In genomic region chr5:151903243-151903653, GRCh38 we compare ENCODE assay signal across 13 cellular contexts. TPM values are rescaled to one million over a fixed set of nuclear protein-coding genes. Genes with fewer than 3 reads are reported as not detected.
DNase-seq lines count a peak whose midpoint lies in the region; ATAC-seq and TF ChIP-seq lines count a peak whose summit lies in the region.
"Had no signal": no experiment of that assay in that cellular context is flagged by ENCODE, and none has a peak within 500 bp of the region (broad histone marks: within the 10 kb centered on the region; RNA-seq: fewer than 3 reads in every experiment).

No MANE protein-coding gene starts in this region.

- no peak for TF ChIP-seq EP300 in SK-N-SH (IDR thresholded peaks at IDR 0.05; ENCODE audit: borderline replicate concordance in 1 of 2, low read depth in 1 of 2, low read length in 1 of 2)

- H3K4me1 ChIP-seq in iPS DF 6.9 (ENCODE audit: control insufficient read depth, insufficient read depth, low read length), result no peaks in the 10 kb centered on the region; the same call in 1 of the 2 replicates
- no peaks in the 10 kb centered on the region for H3K4me1 ChIP-seq in foreskin keratinocyte
- H3K4me1 ChIP-seq in SK-N-SH (ENCODE audit: control insufficient read depth in 1 of 2, insufficient read depth in 2 of 2, low read depth in 1 of 2, low read length in 1 of 2), result peaks cover 0 to 20% of the 10 kb centered on the region in 2 experiments; a peak in 2 of 4 replicates
- H3K4me1 ChIP-seq in Karpas-422 (ENCODE audit: low read length), result no peaks in the 10 kb centered on the region
- no peaks in the 10 kb centered on the region for H3K4me1 ChIP-seq in body of pancreas
- H3K4me1 ChIP-seq: uterus had no signal

- no peaks in the 10 kb centered on the region for H3F3A ChIP-seq in SK-N-SH (replicated peaks; ENCODE audit: insufficient read depth)

- peak; percentile 60 for DNase-seq in iPS DF 6.9 (ENCODE audit: low read depth, low spot score)
- DNase-seq in foreskin keratinocyte, result no peak
- DNase-seq in SK-N-SH, result no peak
- DNase-seq in Karpas-422, result no peak
- DNase-seq in body of pancreas, result no peak
- DNase-seq: NCI-H2171; stimulated activated CD4-positive, alpha-beta T cell treated with anti-CD3 and anti-CD28 coated beads, Interleukin-4, amount 100 ng/mL, for 4 hours; uterus had no signal

- no peak overlapping the region for H2AFZ ChIP-seq in SK-N-SH (ENCODE audit: low read depth)
- H2AFZ ChIP-seq in Karpas-422 (ENCODE audit: low read length), result no peak overlapping the region

- TF ChIP-seq POLR2A in body of pancreas (IDR thresholded peaks at IDR 0.05), result no peak

- ATAC-seq in GM18861 (IDR thresholded peaks at IDR 0.05; ENCODE audit: unreplicated experiment) (peak; percentile 95), GM21619 (IDR thresholded peaks at IDR 0.05; ENCODE audit: unreplicated experiment) (peak; percentile 96), HG03159 (IDR thresholded peaks at IDR 0.05; ENCODE audit: unreplicated experiment) (peak; percentile 92), foreskin keratinocyte (no peak), body of pancreas (no peak)

- H3K9ac ChIP-seq in SK-N-SH, result no peak overlapping the region
- H3K9ac ChIP-seq in Karpas-422 (ENCODE audit: low read length), result no peak overlapping the region

- TF ChIP-seq RAD21 in SK-N-SH (IDR thresholded peaks at IDR 0.05; ENCODE audit: low read length), result no peak

- no peak overlapping the region for H3K4me3 ChIP-seq in iPS DF 6.9 (ENCODE audit: low read length)
- no peak overlapping the region for H3K4me3 ChIP-seq in SK-N-SH (ENCODE audit: low read depth in 2 of 2, low read length in 1 of 2)
- H3K4me3 ChIP-seq in Karpas-422 (ENCODE audit: low read length), result no peak overlapping the region
- no peak overlapping the region for H3K4me3 ChIP-seq in body of pancreas
- H3K4me3 ChIP-seq: uterus had no signal

- H4K20me1 ChIP-seq in SK-N-SH (ENCODE audit: insufficient read depth) (no peaks in the 10 kb centered on the region), Karpas-422 (ENCODE audit: insufficient read depth, low read depth, low read length) (no peaks in the 10 kb centered on the region)

- H3K9me3 ChIP-seq in iPS DF 6.9 (ENCODE audit: control insufficient read depth, insufficient read depth, low read length) (no peaks in the 10 kb centered on the region), SK-N-SH (no peaks in the 10 kb centered on the region), Karpas-422 (ENCODE audit: low read length) (no peaks in the 10 kb centered on the region), body of pancreas (no peaks in the 10 kb centered on the region)
- H3K9me3 ChIP-seq: uterus had no signal

- intact Hi-C loops in body of pancreas (cut with DNase I), result no loop called here

- CTCF ChIA-PET in SK-N-SH (lab: Yijun Ruan, JAX), result interaction anchor here (2.2 kb wide), 1 partner anchor 21 kb away, joined by 7 read pairs; the partner anchor contains the start of gene GLRA1

- TF ChIP-seq CTCF in foreskin keratinocyte (conservative IDR thresholded peaks at IDR 0.05) (no peak), SK-N-SH (IDR thresholded peaks at IDR 0.05) (no peak), body of pancreas (IDR thresholded peaks at IDR 0.05) (no peak)

- H3K9me2 ChIP-seq in SK-N-SH, result no peaks in the 10 kb centered on the region
- H3K9me2 ChIP-seq in Karpas-422 (replicated peaks; ENCODE audit: insufficient read depth, low read length), result no peaks in the 10 kb centered on the region

- H3K79me2 ChIP-seq in SK-N-SH (ENCODE audit: insufficient read depth), result no peaks in the 10 kb centered on the region
- H3K79me2 ChIP-seq in Karpas-422 (ENCODE audit: low read length), result no peaks in the 10 kb centered on the region

- no peak overlapping the region for H3K4me2 ChIP-seq in SK-N-SH
- H3K4me2 ChIP-seq in Karpas-422 (ENCODE audit: low read depth, low read length, poor library complexity, severe bottlenecking), result no peak overlapping the region

- H3K27me3 ChIP-seq in iPS DF 6.9 (ENCODE audit: control insufficient read depth, insufficient read depth, low read length) (peaks cover 67% of the 10 kb centered on the region), foreskin keratinocyte (peaks cover 2% of the 10 kb centered on the region), SK-N-SH (ENCODE audit: insufficient read depth) (no peaks in the 10 kb centered on the region), Karpas-422 (ENCODE audit: low read length) (no peaks in the 10 kb centered on the region), body of pancreas (no peaks in the 10 kb centered on the region)
- H3K27me3 ChIP-seq: uterus had no signal

- no peaks in the 10 kb centered on the region for H3K36me3 ChIP-seq in iPS DF 6.9 (ENCODE audit: control insufficient read depth, insufficient read depth, low read length)
- H3K36me3 ChIP-seq in SK-N-SH (replicated peaks in 1 of 2; ENCODE audit: control insufficient read depth in 1 of 2, insufficient read depth in 2 of 2, low read length in 1 of 2), result no peaks in the 10 kb centered on the region
- no peaks in the 10 kb centered on the region for H3K36me3 ChIP-seq in Karpas-422 (ENCODE audit: insufficient read depth, low read length)
- H3K36me3 ChIP-seq in body of pancreas (replicated peaks in 1 of 2; ENCODE audit: insufficient read depth in 1 of 2, low read depth in 2 of 2), result no peaks in the 10 kb centered on the region
- H3K36me3 ChIP-seq: uterus had no signal

- POLR2A ChIA-PET in SK-N-SH (lab: Yijun Ruan, JAX), result no interaction called here

- no peak overlapping the region for H3K27ac ChIP-seq in iPS DF 6.9 (ENCODE audit: low read length)
- no peak overlapping the region for H3K27ac ChIP-seq in foreskin keratinocyte
- no peak overlapping the region for H3K27ac ChIP-seq in SK-N-SH (ENCODE audit: low read depth in 2 of 2, low read length in 1 of 2)
- H3K27ac ChIP-seq in Karpas-422 (ENCODE audit: low read length), result no peak overlapping the region
- no peak overlapping the region for H3K27ac ChIP-seq in body of pancreas
- H3K27ac ChIP-seq: uterus had no signal

- no CpG with 5 or more reads among the region's 2 CpGs for WGBS in iPS DF 6.9 (ENCODE audit: insufficient coverage, insufficient read length)
- 11% methylated on average over 2 of the region's 2 CpGs for WGBS in SK-N-SH (ENCODE audit: low lambda C conversion rate)
- WGBS in body of pancreas, 2 donors, result 35 to 44% methylated on average over 2 of the region's 2 CpGs

TF ChIP-seq in SK-N-SH, 30 proteins besides CTCF, POLR2A, EP300 and RAD21:
- TF ChIP-seq POLR2AphosphoS5 (IDR thresholded peaks at IDR 0.05; ENCODE audit: low read depth, low read length), result no peak
- no peak for TF ChIP-seq EZH2phosphoT487 (IDR thresholded peaks at IDR 0.05; ENCODE audit: borderline replicate concordance, low read depth)
- no peak for TF ChIP-seq SIN3A (IDR thresholded peaks at IDR 0.05; ENCODE audit: borderline replicate concordance, low read depth, low read length)
TF ChIP-seq in SK-N-SH: peak in this region for 0.

RNA-seq across cellular contexts. Expression of gene GLRA1, which starts 21.4 kb away (rescaled TPM):
- total RNA-seq in foreskin keratinocyte, result not detected in 2 replicates
- not detected in 2 replicates for polyA plus RNA-seq in foreskin keratinocyte
- not detected in 2 replicates for polyA plus RNA-seq in SK-N-SH (2012; rRNA removed)
- polyA plus RNA-seq in SK-N-SH (2012; cell fraction: cytosol; rRNA removed), result not detected in 2 replicates
- not detected in 2 replicates for polyA plus RNA-seq in SK-N-SH (2012; cell fraction: nucleus; rRNA removed)
- not detected in 2 replicates for total RNA-seq in Karpas-422 (2014; rRNA removed; shearing (Covaris generic); ENCODE audit: low replicate concordance)
- not detected for total RNA-seq in body of pancreas
- total RNA-seq: cardiac septum, glomerular endothelial cell, uterus had no signal

Comparison
In these comparisons a context has a peak if more than half of its experiments do, and no peak if none do; other contexts are left out.
1. ATAC-seq: peak in GM18861 (single experiment), GM21619 (single experiment) and HG03159 (single experiment); none in foreskin keratinocyte (single experiment) and body of pancreas (single experiment).